Comparison of ENCODE assay signal across 19 cellular contexts in genomic region chr11:27926056-27926455, GRCh38.
"Had no signal": no experiment of that assay in that cellular context is flagged by ENCODE, and none has a peak within 500 bp of the region (broad histone marks: within the 10 kb centered on the region; RNA-seq: fewer than 3 reads in every experiment).

No MANE protein-coding gene starts in this region.

- H3K4me3 ChIP-seq: colonic mucosa, gastrocnemius medialis, heart left ventricle, left ventricle myocardium inferior, psoas muscle, tibial artery had no signal

- H3K4me1 ChIP-seq: colonic mucosa, gastrocnemius medialis, heart left ventricle, left ventricle myocardium inferior, psoas muscle, tibial artery had no signal

- H3K27ac ChIP-seq: colonic mucosa, gastrocnemius medialis, heart left ventricle, left ventricle myocardium inferior, psoas muscle, tibial artery, VCaP had no signal

- DNase-seq: activated CD4-positive, CD25-positive, alpha-beta regulatory T cell treated with anti-CD3 and anti-CD28 coated beads, Interleukin-2, amount 50 U/mL, for 72 hours; activated CD8-positive, alpha-beta memory T cell treated with anti-CD3 and anti-CD28 coated beads for 24 hours; activated CD8-positive, alpha-beta memory T cell treated with anti-CD3 and anti-CD28 coated beads, Interleukin-2, amount 50 U/mL, for 48 hours; activated effector memory CD4-positive, alpha-beta T cell treated with anti-CD3 and anti-CD28 coated beads, Interleukin-2, amount 50 U/mL, for 16 hours; activated T-cell treated with anti-CD3 and anti-CD28 coated beads, Interleukin-2, amount 50 U/mL, for 72 hours; colonic mucosa; erythroblast; gastrocnemius medialis; heart left ventricle; kidney glomerular epithelial cell; left ventricle myocardium inferior; mammary epithelial cell; psoas muscle; right cardiac atrium; stimulated activated naive CD8-positive, alpha-beta T cell treated with anti-CD3 and anti-CD28 coated beads, Interleukin-15, Interleukin-2, amounts not matched to agents 100 U/mL and 50 U/mL, for 24 hours; substantia nigra; tibial artery had no signal

- H3K36me3 ChIP-seq: colonic mucosa, gastrocnemius medialis, heart left ventricle, left ventricle myocardium inferior, tibial artery had no signal

- ATAC-seq: activated naive CD4-positive, alpha-beta T cell treated with anti-CD3 and anti-CD28 coated beads, Interleukin-2, amount 50 U/mL, for 72 hours; activated T-cell treated with anti-CD3 and anti-CD28 coated beads, Interleukin-2, amount 50 U/mL, for 72 hours; gastrocnemius medialis; heart left ventricle; psoas muscle; right cardiac atrium; stimulated activated naive CD8-positive, alpha-beta T cell treated with anti-CD3 and anti-CD28 coated beads, Interleukin-15, Interleukin-2, amounts not matched to agents 100 U/mL and 50 U/mL, for 24 hours had no signal

- H3K9me3 ChIP-seq: colonic mucosa, gastrocnemius medialis had no signal

- H3K27me3 ChIP-seq: colonic mucosa, gastrocnemius medialis, heart left ventricle, tibial artery had no signal
